ENCODE assay signal across 30 cellular contexts in genomic region chr1:37286881-37287280, GRCh38.
"Had no signal": no experiment of that assay in that cellular context is flagged by ENCODE, and none has a peak within 500 bp of the region (broad histone marks: within the 10 kb centered on the region; RNA-seq: fewer than 3 reads in every experiment).

No MANE protein-coding gene starts in this region.

- ATAC-seq: activated CD4-positive, alpha-beta T cell treated with anti-CD3 and anti-CD28 coated beads for 36 hours; activated CD8-positive, alpha-beta memory T cell treated with anti-CD3 and anti-CD28 coated beads, Interleukin-2, amount 10 ng/mL, durations not matched to agents 7 days and 5 days; activated CD8-positive, alpha-beta T cell treated with anti-CD3 and anti-CD28 coated beads, Interleukin-2, amount 10 ng/mL, durations not matched to agents 7 days and 5 days; activated naive CD8-positive, alpha-beta T cell treated with anti-CD3 and anti-CD28 coated beads, Interleukin-2, amount 50 U/mL, for 24 hours; body of pancreas; gastroesophageal sphincter had no signal

- H3K36me3 ChIP-seq: adrenal gland, cardiac muscle cell, colonic mucosa, esophagus squamous epithelium, gastroesophageal sphincter had no signal

- H3K4me1 ChIP-seq: adrenal gland, body of pancreas, colonic mucosa, esophagus squamous epithelium, gastroesophageal sphincter had no signal

- H3K27ac ChIP-seq: adrenal gland, body of pancreas, cardiac muscle cell, colonic mucosa, epithelial cell of prostate, esophagus squamous epithelium, gastroesophageal sphincter had no signal

- DNase-seq: activated CD4-positive, alpha-beta memory T cell treated with anti-CD3 and anti-CD28 coated beads for 36 hours; activated CD4-positive, alpha-beta T cell treated with anti-CD3 and anti-CD28 coated beads for 36 hours; activated CD4-positive, alpha-beta T cell treated with anti-CD3 and anti-CD28 coated beads, Interleukin-2, amount 10 ng/mL, durations not matched to agents 24 days and 14 days; activated CD4-positive, CD25-positive, alpha-beta regulatory T cell; activated CD4-positive, CD25-positive, alpha-beta regulatory T cell treated with anti-CD3 and anti-CD28 coated beads, Interleukin-2, amount 50 U/mL, for 72 hours; activated CD8-positive, alpha-beta memory T cell treated with anti-CD3 and anti-CD28 coated beads, Interleukin-2, amount 10 ng/mL, durations not matched to agents 7 days and 5 days; activated CD8-positive, alpha-beta memory T cell treated with anti-CD3 and anti-CD28 coated beads, Interleukin-2, amount 50 U/mL, for 4 hours; activated CD8-positive, alpha-beta T cell treated with anti-CD3 and anti-CD28 coated beads, Interleukin-2, amount 10 ng/mL, durations not matched to agents 7 days and 5 days; activated effector memory CD4-positive, alpha-beta T cell treated with anti-CD3 and anti-CD28 coated beads, Interleukin-2, amount 50 U/mL, for 16 hours; activated naive CD4-positive, alpha-beta T cell treated with anti-CD3 and anti-CD28 coated beads for 36 hours; activated naive CD8-positive, alpha-beta T cell treated with anti-CD3 and anti-CD28 coated beads for 36 hours; activated naive CD8-positive, alpha-beta T cell treated with anti-CD3 and anti-CD28 coated beads, Interleukin-2, amount 50 U/mL, for 24 hours; activated T-cell treated with anti-CD3 and anti-CD28 coated beads, Interleukin-2, amount 50 U/mL, for 1 hour; activated T-cell treated with anti-CD3 and anti-CD28 coated beads, Interleukin-2, amount 50 U/mL, for 48 hours; adrenal gland; amygdala; aorta; body of pancreas; central memory CD4-positive, alpha-beta T cell; cerebellar nuclear complex; colonic mucosa; effector CD8-positive, alpha-beta T cell; esophagus squamous epithelium; foreskin melanocyte; T-helper 9 cell had no signal

- H3K9me3 ChIP-seq: adrenal gland, body of pancreas, colonic mucosa, esophagus squamous epithelium had no signal

- FAIRE-seq: endometrium, endothelial cell of umbilical vein had no signal

- H3K27me3 ChIP-seq: adrenal gland, cardiac muscle cell, colonic mucosa had no signal

- H3K4me3 ChIP-seq: adrenal gland, body of pancreas, cardiac muscle cell, colonic mucosa, esophagus squamous epithelium, gastroesophageal sphincter had no signal
